ENCODE assay signal across 13 cellular contexts in the genomic region with DNA sequence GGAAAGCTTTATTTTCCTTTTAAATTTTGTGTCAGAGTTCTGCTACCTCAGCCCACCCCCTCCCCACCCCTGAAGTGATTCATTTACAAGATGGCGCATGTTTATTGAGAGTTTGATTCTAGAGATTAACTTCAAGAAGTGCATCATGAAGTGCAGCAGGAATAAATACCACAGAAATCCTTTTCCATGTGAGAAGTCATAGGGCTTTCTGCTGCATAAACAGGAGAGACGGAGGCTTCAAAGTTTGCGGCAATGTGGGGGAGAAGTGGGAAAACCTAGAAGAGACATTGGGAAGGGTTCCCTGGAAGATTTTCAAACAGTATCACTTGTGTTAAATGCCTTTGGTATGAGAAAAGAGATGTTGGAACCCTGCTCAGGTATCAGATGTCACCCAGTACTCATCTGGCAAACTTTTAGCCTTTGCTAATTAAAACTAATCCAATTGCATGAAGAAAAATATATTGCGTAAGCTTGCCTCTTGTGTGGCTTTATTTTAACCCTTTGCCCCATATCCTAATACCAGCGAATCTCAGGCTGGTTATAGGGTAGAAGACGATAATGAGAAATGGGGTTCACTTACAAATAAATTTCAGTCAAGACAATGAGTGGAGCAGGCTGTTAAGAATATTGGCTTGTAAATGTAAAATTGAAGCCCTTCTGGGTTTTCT.
"Had no signal": no experiment of that assay in that cellular context is flagged by ENCODE, and none has a peak within 500 bp of the region (broad histone marks: within the 10 kb centered on the region; RNA-seq: fewer than 3 reads in every experiment).

No MANE protein-coding gene starts in this region.

- H3K36me3 ChIP-seq: spleen, upper lobe of left lung had no signal

- H3K9me3 ChIP-seq: spleen, upper lobe of left lung had no signal

- DNase-seq: activated CD4-positive, alpha-beta memory T cell treated with anti-CD3 and anti-CD28 coated beads, Interleukin-2, amount 10 ng/mL, durations not matched to agents 7 days and 5 days; activated CD4-positive, alpha-beta T cell treated with anti-CD3 and anti-CD28 coated beads for 36 hours; activated naive CD8-positive, alpha-beta T cell treated with anti-CD3 and anti-CD28 coated beads, Interleukin-2, amount 10 ng/mL, durations not matched to agents 7 days and 5 days; activated T-cell treated with anti-CD3 and anti-CD28 coated beads, Interleukin-2, amount 50 U/mL, for 48 hours; anterior cingulate cortex; hypothalamus; occipital lobe; right cardiac atrium; spleen; stimulated activated CD4-positive, alpha-beta T cell treated with anti-CD3 and anti-CD28 coated beads, Interleukin-1b, Interleukin-23, amount 100 ng/mL, for 48 hours; stimulated activated naive CD8-positive, alpha-beta T cell treated with anti-CD3 and anti-CD28 coated beads, Interleukin-15, amount 100 ng/mL, for 72 hours; T-helper 17 cell; upper lobe of left lung had no signal

- H3K27me3 ChIP-seq: spleen, upper lobe of left lung had no signal

- H3K4me3 ChIP-seq: spleen, upper lobe of left lung had no signal

- H3K27ac ChIP-seq: spleen, upper lobe of left lung had no signal

- H3K4me1 ChIP-seq: spleen, upper lobe of left lung had no signal

- ATAC-seq: activated CD4-positive, alpha-beta T cell treated with anti-CD3 and anti-CD28 coated beads for 36 hours; right cardiac atrium; stimulated activated naive CD8-positive, alpha-beta T cell treated with anti-CD3 and anti-CD28 coated beads, Interleukin-15, amount 100 ng/mL, for 72 hours; T-helper 17 cell had no signal
